23 cellular contexts compared by ENCODE assay signal in genomic region chr6:13297391-13297790, GRCh38.
"Had no signal": no experiment of that assay in that cellular context is flagged by ENCODE, and none has a peak within 500 bp of the region (broad histone marks: within the 10 kb centered on the region; RNA-seq: fewer than 3 reads in every experiment).

No MANE protein-coding gene starts in this region.

- H3K27me3 Mint-ChIP-seq: IgD-negative memory B cell had no signal

- H3K9ac ChIP-seq: KMS-11, SK-N-SH had no signal

- DNase-seq: Kasumi-1, MM.1S, NCI-H1092 treated with DMSO at 0.1 percent for 48 hours, NCI-H1436, NCI-H187, NCI-H2029, NCI-H2081 treated with DMSO at 0.1 percent for 48 hours, NCI-H2171, NCI-H226, NCI-H446, NCI-H510A, NCI-H524 treated with DMSO at 0.1 percent for 48 hours, NCI-H69, NCI-H774, PC-3, SHP77, SK-N-SH had no signal

- ATAC-seq: Panc1, PC-3 had no signal

- H3K4me2 ChIP-seq: KMS-11, SK-N-SH had no signal

- H3K27ac ChIP-seq: HL-60, KMS-11, RWPE1 had no signal

- H3K4me3 ChIP-seq: K562 had no signal

- H3K9me3 ChIP-seq: SK-N-SH had no signal

- H3K9me3 Mint-ChIP-seq: IgD-negative memory B cell had no signal
